In the genomic region with DNA sequence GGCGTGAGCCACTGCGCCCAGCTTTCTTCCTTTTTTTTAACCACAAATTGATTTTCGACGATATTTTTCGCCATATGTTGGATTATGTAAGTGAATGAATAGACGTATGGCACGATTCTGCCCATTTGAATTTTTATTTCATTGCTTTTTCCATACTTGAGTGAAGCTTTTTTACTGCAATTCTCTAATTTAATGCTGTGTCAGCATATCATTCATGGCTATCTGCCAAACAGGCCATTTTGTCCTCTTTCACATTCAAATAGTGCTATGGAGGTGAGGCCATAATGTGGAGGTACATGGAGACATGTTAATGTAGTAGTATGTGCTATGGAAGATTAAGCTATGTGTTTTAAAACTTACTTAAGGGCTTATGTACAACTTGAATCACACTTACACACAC, we compare ENCODE assay signal across 8 cellular contexts.
"Had no signal": no experiment of that assay in that cellular context is flagged by ENCODE, and none has a peak within 500 bp of the region (broad histone marks: within the 10 kb centered on the region; RNA-seq: fewer than 3 reads in every experiment).

No MANE protein-coding gene starts in this region.

- DNase-seq: GM23248, GOT3, H9, HCEC 1CT, KG1 had no signal

- H3K27ac ChIP-seq: GM23248 had no signal

- ATAC-seq: K562 had no signal

- FAIRE-seq: H54, HTR-8/SVneo, K562 had no signal

- H3K4me3 ChIP-seq: GM23248, K562 had no signal
